In the genomic region with DNA sequence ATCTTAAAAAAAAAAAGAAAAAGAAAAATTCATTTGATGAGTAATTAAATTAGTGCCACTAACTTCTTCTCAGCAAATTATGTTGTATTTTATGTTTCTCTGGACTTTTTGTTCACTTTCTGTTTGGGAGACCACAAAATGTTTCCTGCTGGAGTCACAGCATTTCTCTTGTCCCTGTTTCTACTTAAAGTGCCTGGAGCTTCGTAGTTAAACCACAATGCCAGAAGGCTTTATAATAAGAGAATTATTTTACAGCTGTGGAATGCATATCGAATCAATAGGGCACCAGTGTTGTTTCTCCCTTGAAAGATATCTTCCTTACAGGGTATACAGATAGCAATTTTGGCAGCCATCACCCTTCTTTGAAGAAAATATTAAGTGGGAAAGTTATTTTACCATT, we compare ENCODE assay signal across 1 cellular context.
TF ChIP-seq lines count a peak whose summit lies in the region.

No MANE protein-coding gene starts in this region.

TF ChIP-seq in IMR-90, 13 proteins besides CTCF, POLR2A, EP300 and RAD21:
- TF ChIP-seq CHD1 (IDR thresholded peaks at IDR 0.05; ENCODE audit: low read depth, low read length) (no peak), MAZ (IDR thresholded peaks at IDR 0.05; ENCODE audit: borderline replicate concordance, low read depth, low read length) (no peak), RFX5 (IDR thresholded peaks at IDR 0.05; ENCODE audit: low read depth, low read length) (no peak), RCOR1 (IDR thresholded peaks at IDR 0.05; ENCODE audit: insufficient replicate concordance, low read length) (no peak), MXI1 (IDR thresholded peaks at IDR 0.05; ENCODE audit: borderline replicate concordance, low read depth, low read length) (no peak), SMC3 (IDR thresholded peaks at IDR 0.05; ENCODE audit: low read depth, low read length) (no peak)
- TF ChIP-seq, protein P1, sequence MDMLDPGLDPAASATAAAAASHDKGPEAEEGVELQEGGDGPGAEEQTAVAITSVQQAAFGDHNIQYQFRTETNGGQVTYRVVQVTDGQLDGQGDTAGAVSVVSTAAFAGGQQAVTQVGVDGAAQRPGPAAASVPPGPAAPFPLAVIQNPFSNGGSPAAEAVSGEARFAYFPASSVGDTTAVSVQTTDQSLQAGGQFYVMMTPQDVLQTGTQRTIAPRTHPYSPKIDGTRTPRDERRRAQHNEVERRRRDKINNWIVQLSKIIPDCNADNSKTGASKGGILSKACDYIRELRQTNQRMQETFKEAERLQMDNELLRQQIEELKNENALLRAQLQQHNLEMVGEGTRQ (IDR thresholded peaks at IDR 0.05; ENCODE audit: low read depth, low read length), result no peak
TF ChIP-seq in IMR-90: peak in this region for 0.
